Comparison of ENCODE assay signal across 9 cellular contexts in genomic region chr5:157273131-157273556, GRCh38. TPM values are rescaled to one million over a fixed set of nuclear protein-coding genes. Genes with fewer than 3 reads are reported as not detected.
DNase-seq lines count a peak whose midpoint lies in the region; ATAC-seq, FAIRE-seq and TF ChIP-seq lines count a peak whose summit lies in the region.
"Had no signal": no experiment of that assay in that cellular context is flagged by ENCODE, and none has a peak within 500 bp of the region (broad histone marks: within the 10 kb centered on the region; RNA-seq: fewer than 3 reads in every experiment).

No MANE protein-coding gene starts in this region.

- ATAC-seq in GM18508 (IDR thresholded peaks at IDR 0.05; ENCODE audit: insufficient read depth, unreplicated experiment): peak; percentile 39
- ATAC-seq in GM21529 (IDR thresholded peaks at IDR 0.05; ENCODE audit: unreplicated experiment): peak; percentile 45

- no peak for DNase-seq in effector memory CD4-positive, alpha-beta T cell
- DNase-seq in glomerular visceral epithelial cell (ENCODE audit: extremely low spot score) (no peak), small intestine (no peak), esophagus muscularis mucosa (ENCODE audit: extremely low spot score) (no peak), Ammon's horn (ENCODE audit: low spot score) (no peak)

- H3K4me2 ChIP-seq in KMS-11: peak overlapping the region; percentile 96

- no peak overlapping the region for H3K4me3 ChIP-seq in KMS-11 (IDR thresholded peaks at IDR 0.05; ENCODE audit: insufficient read depth, low read depth, low read length)
- no peak overlapping the region for H3K4me3 ChIP-seq in effector memory CD4-positive, alpha-beta T cell (ENCODE audit: insufficient read depth, low read depth, low read length, poor library complexity, severe bottlenecking)
- no peak overlapping the region for H3K4me3 ChIP-seq in small intestine (ENCODE audit: low read depth in 1 of 2, low read length in 2 of 2)
- no peak overlapping the region for H3K4me3 ChIP-seq in esophagus muscularis mucosa

- no peaks in the 10 kb centered on the region for H4K20me1 ChIP-seq in KMS-11 (ENCODE audit: insufficient read depth)

- TF ChIP-seq EP300 in esophagus muscularis mucosa (IDR thresholded peaks at IDR 0.05): no peak

- H3K79me2 ChIP-seq in KMS-11 (ENCODE audit: insufficient read depth, low read depth): peaks cover 70% of the 10 kb centered on the region

- 42 to 91% (median 77%) methylated on average over 1 of the region's 1 CpG for WGBS in small intestine, 3 donors
- 79% methylated on average over 1 of the region's 1 CpG for WGBS in esophagus muscularis mucosa

- H3K9ac ChIP-seq in KMS-11: peak overlapping the region; percentile 82; the same call in 1 of the 2 replicates

- intact Hi-C loops in esophagus muscularis mucosa (cut with DNase I): no loop called here

- TF ChIP-seq CTCF in KMS-11 (conservative IDR thresholded peaks at IDR 0.05; ENCODE audit: low read depth, low read length) (no peak), esophagus muscularis mucosa (IDR thresholded peaks at IDR 0.05) (no peak)

- H3K4me1 ChIP-seq in KMS-11 (ENCODE audit: low read depth, poor library complexity, severe bottlenecking) (peaks cover 74% of the 10 kb centered on the region), small intestine (ENCODE audit: control insufficient read depth in 2 of 2, insufficient read depth in 1 of 2, low read depth in 1 of 2, low read length in 1 of 2) (peaks cover 0 to 3% of the 10 kb centered on the region in 2 donors), esophagus muscularis mucosa (peaks cover 0 to 14% (median 0%) of the 10 kb centered on the region in 4 donors)
- peaks cover 63% of the 10 kb centered on the region for H3K4me1 ChIP-seq in effector memory CD4-positive, alpha-beta T cell (ENCODE audit: control insufficient read depth, insufficient read depth, low read length, poor library complexity, severe bottlenecking)

- no peaks in the 10 kb centered on the region for H3K36me3 ChIP-seq in KMS-11 (ENCODE audit: insufficient read depth)
- H3K36me3 ChIP-seq in effector memory CD4-positive, alpha-beta T cell (ENCODE audit: control insufficient read depth, insufficient read depth, low read length): peaks cover 4% of the 10 kb centered on the region
- no peaks in the 10 kb centered on the region for H3K36me3 ChIP-seq in small intestine (ENCODE audit: control insufficient read depth in 2 of 2, insufficient read depth in 2 of 2, low read length in 2 of 2)
- no peaks in the 10 kb centered on the region for H3K36me3 ChIP-seq in esophagus muscularis mucosa

- no peaks in the 10 kb centered on the region for H3K9me3 ChIP-seq in effector memory CD4-positive, alpha-beta T cell (ENCODE audit: control insufficient read depth, low read length)
- H3K9me3 ChIP-seq in small intestine (ENCODE audit: control insufficient read depth, low read depth): no peaks in the 10 kb centered on the region
- no peaks in the 10 kb centered on the region for H3K9me3 ChIP-seq in esophagus muscularis mucosa

- no peak for TF ChIP-seq POLR2A in esophagus muscularis mucosa (IDR thresholded peaks at IDR 0.05; ENCODE audit: low read depth)

- no peaks in the 10 kb centered on the region for H3K27me3 ChIP-seq in KMS-11 (ENCODE audit: insufficient read depth, low read depth)
- H3K27me3 ChIP-seq in effector memory CD4-positive, alpha-beta T cell (replicated peaks; ENCODE audit: control insufficient read depth, insufficient read depth, low read length, poor library complexity, severe bottlenecking): no peaks in the 10 kb centered on the region
- H3K27me3 ChIP-seq in small intestine (ENCODE audit: control insufficient read depth in 2 of 2, insufficient read depth in 2 of 2, low read length in 2 of 2): no peaks in the 10 kb centered on the region
- no peaks in the 10 kb centered on the region for H3K27me3 ChIP-seq in esophagus muscularis mucosa

- no peak overlapping the region for H2AFZ ChIP-seq in KMS-11 (ENCODE audit: low read depth)

- peak overlapping the region; percentile 100 for H3K27ac ChIP-seq in KMS-11
- H3K27ac ChIP-seq in effector memory CD4-positive, alpha-beta T cell (ENCODE audit: insufficient read depth, low read length, poor library complexity, severe bottlenecking): peak overlapping the region; percentile 88
- peak overlapping the region in 1 of 2 donors; percentile 57 for H3K27ac ChIP-seq in small intestine (ENCODE audit: low read depth in 1 of 2, low read length in 1 of 2)
- H3K27ac ChIP-seq in esophagus muscularis mucosa (replicated peaks in 1 of 4): no peak overlapping the region

- no peak for FAIRE-seq in small intestine (lab: Jason Lieb, UNC)
- FAIRE-seq: endothelial cell of umbilical vein had no signal

RNA-seq across cellular contexts. Expression of gene CYFIP2, which starts 7.2 kb away (rescaled TPM):
- polyA plus RNA-seq in small intestine: 10 to 100 TPM in 1 of 3 donors, 1 to 10 TPM in 2; 6.3 to 10.8 (median 9.7) TPM
- total RNA-seq in esophagus muscularis mucosa: 10 to 100 TPM; 12.6 to 24.9 (median 14.6) TPM

Comparison
In these comparisons a context has a peak if more than half of its experiments do, and no peak if none do; other contexts are left out.
1. H3K27ac ChIP-seq: peak in KMS-11 (single experiment) and effector memory CD4-positive, alpha-beta T cell (single experiment); none in esophagus muscularis mucosa (0 of 4).